24 cellular contexts compared by ENCODE assay signal in genomic region chr13:108328848-108329247, GRCh38. TPM values are rescaled to one million over a fixed set of nuclear protein-coding genes. Genes with fewer than 3 reads are reported as not detected.
DNase-seq lines count a peak whose midpoint lies in the region; ATAC-seq and TF ChIP-seq lines count a peak whose summit lies in the region.
"Had no signal": no experiment of that assay in that cellular context is flagged by ENCODE, and none has a peak within 500 bp of the region (broad histone marks: within the 10 kb centered on the region; RNA-seq: fewer than 3 reads in every experiment).

No MANE protein-coding gene starts in this region.

- DNase-seq in NCI-H748 (lab: John Stamatoyannopoulos, UW; ENCODE audit: unreplicated experiment) (peak; percentile 9), NCI-H748 treated with DMSO at 0.1 percent for 48 hours (lab: John Stamatoyannopoulos, UW) (no peak), HT-29 (ENCODE audit: low spot score) (peak; percentile 60), WTC11 (ENCODE audit: low spot score) (no peak), mucosa of descending colon (peak in 2 of 3 donors; percentile 14 to 25), NCI-H2107 treated with DMSO at 0.1 percent for 48 hours (lab: John Stamatoyannopoulos, UW; ENCODE audit: unreplicated experiment) (no peak)
- DNase-seq: AML-193; Caco-2; CD4-positive, alpha-beta T cell; DND-41; H7; KBM-7; MG63; NCI-H1417; NCI-H187 treated with DMSO at 0.1 percent for 48 hours; NCI-H2107; NCI-H2227 treated with DMSO at 0.1 percent for 48 hours; NCI-H510A treated with DMSO at 0.1 percent for 48 hours; NCI-H82; SHP77 treated with DMSO at 0.1 percent for 48 hours had no signal

- peaks cover 49% of the 10 kb centered on the region for H3K4me1 Mint-ChIP-seq in WTC11

- no peak overlapping the region for H3K4me3 Mint-ChIP-seq in WTC11
- H3K4me3 Mint-ChIP-seq: CD4-positive, alpha-beta T cell had no signal

- no peaks in the 10 kb centered on the region for H3K4me1 ChIP-seq in mucosa of descending colon (ENCODE audit: low read depth)
- H3K4me1 ChIP-seq: A549, Caco-2 had no signal

- ATAC-seq in WTC11 (peak; percentile 63), mucosa of descending colon (peak; percentile 66), GM21528 (IDR thresholded peaks at IDR 0.05; ENCODE audit: low FRiP score, unreplicated experiment) (no peak)
- ATAC-seq: A549, Panc1 had no signal

- no peaks in the 10 kb centered on the region for H3K36me3 ChIP-seq in mucosa of descending colon (ENCODE audit: low read depth)
- H3K36me3 ChIP-seq: BLaER1 treated with 17β-estradiol and CSF1 and Interleukin-3, amounts not matched to agents 10 nM and 100 nM; MG63 had no signal

- H3K27ac Mint-ChIP-seq in WTC11, result no peak overlapping the region
- H3K27ac Mint-ChIP-seq: CD4-positive, alpha-beta T cell had no signal

- H3K36me3 Mint-ChIP-seq in WTC11, result no peaks in the 10 kb centered on the region

- CTCF ChIA-PET in WTC11 (lab: Charles Lee), result interaction anchor here (0.7 to 1.3 kb wide), 3 partner anchors 14 to 1396 kb away, joined by 3 to 7 read pairs (median 3); no protein-coding TSS in a partner anchor

- H3K9me3 ChIP-seq in mucosa of descending colon, result no peaks in the 10 kb centered on the region
- H3K9me3 ChIP-seq: A549; BLaER1 treated with 17β-estradiol and CSF1 and Interleukin-3, amounts not matched to agents 10 nM and 100 nM; Caco-2; MG63 had no signal

- no peaks in the 10 kb centered on the region for H3K27me3 Mint-ChIP-seq in WTC11 (ENCODE audit: low read depth)
- H3K27me3 Mint-ChIP-seq: CD4-positive, alpha-beta T cell had no signal

- no peak overlapping the region for H3K4me3 ChIP-seq in mucosa of descending colon
- H3K4me3 ChIP-seq: A549; BLaER1 treated with 17β-estradiol and CSF1 and Interleukin-3, amounts not matched to agents 10 nM and 100 nM; MG63 had no signal

- POLR2A ChIA-PET in WTC11 (lab: Charles Lee), result interaction anchor here (0.5 kb wide), 1 partner anchor 26 kb away, joined by 4 read pairs; no protein-coding TSS in a partner anchor

- intact Hi-C loops in mucosa of descending colon (cut with DNase I, micrococcal nuclease), result loop anchor here in 1 of 2 donors (10.0 kb wide), 1 partner anchor 566 kb away; no protein-coding TSS in a partner anchor

- no peak for TF ChIP-seq CTCF in WTC11 (IDR thresholded peaks at IDR 0.05)
- TF ChIP-seq CTCF in mucosa of descending colon (IDR thresholded peaks at IDR 0.05), result no peak

- H3K9me3 Mint-ChIP-seq in WTC11, result peaks cover 2% of the 10 kb centered on the region; the same call in 1 of the 2 replicates
- H3K9me3 Mint-ChIP-seq: CD4-positive, alpha-beta T cell had no signal

TF ChIP-seq in WTC11, 78 proteins besides CTCF, POLR2A, EP300 and RAD21 (continues in another document):
- no peak for TF ChIP-seq SP1 (CRISPR knock-in tag; conservative IDR thresholded peaks at IDR 0.05)
- no peak for TF ChIP-seq ZNF232 (CRISPR knock-in tag; IDR thresholded peaks at IDR 0.05)
- TF ChIP-seq ATF2 (CRISPR knock-in tag; IDR thresholded peaks at IDR 0.05; ENCODE audit: borderline replicate concordance, low read depth), result no peak
- TF ChIP-seq STAT6 (CRISPR knock-in tag; conservative IDR thresholded peaks at IDR 0.05; ENCODE audit: low read depth), result no peak
- no peak for TF ChIP-seq ATF1 (CRISPR knock-in tag; IDR thresholded peaks at IDR 0.05)
- no peak for TF ChIP-seq TEAD1 (CRISPR knock-in tag; IDR thresholded peaks at IDR 0.05)
- no peak for TF ChIP-seq USF2 (CRISPR knock-in tag; IDR thresholded peaks at IDR 0.05)
- TF ChIP-seq HMGXB4 (CRISPR knock-in tag; IDR thresholded peaks at IDR 0.05), result no peak
- TF ChIP-seq ZBTB43 (CRISPR knock-in tag; IDR thresholded peaks at IDR 0.05), result no peak
- no peak for TF ChIP-seq HMGA2 (CRISPR knock-in tag; IDR thresholded peaks at IDR 0.05)
- no peak for TF ChIP-seq MAX (CRISPR knock-in tag; IDR thresholded peaks at IDR 0.05)
- TF ChIP-seq NFYB (CRISPR knock-in tag; conservative IDR thresholded peaks at IDR 0.05; ENCODE audit: low read depth), result no peak
- TF ChIP-seq ZNF416 (CRISPR knock-in tag; IDR thresholded peaks at IDR 0.05), result no peak
- no peak for TF ChIP-seq GABPB1 (CRISPR knock-in tag; IDR thresholded peaks at IDR 0.05)
- no peak for TF ChIP-seq PREB (CRISPR knock-in tag; IDR thresholded peaks at IDR 0.05; ENCODE audit: borderline replicate concordance)
- TF ChIP-seq ZNF671 (CRISPR knock-in tag; IDR thresholded peaks at IDR 0.05), result no peak

RNA-seq across cellular contexts. Expression of gene TNFSF13B, which starts 59.3 kb away (rescaled TPM):
- total RNA-seq in HT-29 (2014; rRNA removed; shearing (Covaris generic)), result 0.08 and 0.15 TPM in 2 replicates
- 0.39 TPM in 1 of 3 replicates, not detected in the others for total RNA-seq in WTC11 (2021)
- total RNA-seq in mucosa of descending colon, result 1 to 10 TPM; 2.0 to 5.6 (median 3.5) TPM

Comparison
In these comparisons a context has a peak if more than half of its experiments do, and no peak if none do; other contexts are left out.
1. DNase-seq: peak in NCI-H748 (single experiment), HT-29 (single experiment) and mucosa of descending colon (2 of 3); none in NCI-H748 treated with DMSO at 0.1 percent for 48 hours (single experiment), WTC11 (single experiment) and NCI-H2107 treated with DMSO at 0.1 percent for 48 hours (single experiment).